Comparison of ENCODE assay signal across 10 cellular contexts in the genomic region with DNA sequence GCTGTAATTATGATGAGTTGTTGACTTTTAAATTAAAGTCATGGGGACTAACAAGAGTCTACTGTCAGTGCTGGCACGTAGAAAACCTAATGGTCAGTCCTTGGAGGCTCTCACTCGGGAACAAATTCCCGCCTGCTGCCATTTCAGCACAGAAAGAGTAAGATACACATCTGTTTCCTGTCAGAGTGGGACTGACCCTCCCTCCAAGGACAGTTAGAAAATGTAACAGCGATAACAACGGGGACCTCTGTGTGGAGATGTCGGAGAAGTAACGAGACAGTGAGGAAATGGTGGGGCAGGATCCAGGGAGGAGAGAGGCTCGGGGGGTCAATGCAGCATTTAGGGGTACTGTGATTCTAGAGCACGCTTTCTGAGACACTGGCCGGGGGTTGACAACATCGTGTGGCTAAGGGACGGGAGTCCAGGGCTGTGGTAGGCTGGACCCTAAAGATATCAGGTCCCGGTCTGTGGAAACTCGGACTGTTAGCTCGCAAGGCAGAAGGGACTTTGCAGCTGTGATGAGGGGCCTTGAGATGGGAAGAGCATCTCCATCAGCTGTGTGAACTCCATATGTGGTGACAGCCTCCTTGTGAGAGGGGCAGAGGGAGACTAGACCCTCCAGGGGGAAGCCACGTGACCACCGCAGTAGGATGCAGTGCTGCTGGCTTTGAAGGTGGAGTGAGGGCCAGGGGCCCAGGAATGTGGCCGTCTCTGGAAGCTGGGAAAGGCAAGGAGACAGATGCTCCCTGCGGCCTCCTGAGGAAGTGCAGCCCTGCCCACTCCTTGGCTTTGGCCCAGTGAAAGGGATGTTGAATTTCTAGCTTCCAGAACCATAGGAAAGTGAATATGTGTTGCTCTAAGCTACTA. TPM values are rescaled to one million over a fixed set of nuclear protein-coding genes. Genes with fewer than 3 reads are reported as not detected.
A peak's percentile ranks its signal among the peaks of the same experiment; 100 is the strongest.
DNase-seq lines count a peak whose midpoint lies in the region; ATAC-seq and TF ChIP-seq lines count a peak whose summit lies in the region.
"Had no signal": no experiment of that assay in that cellular context is flagged by ENCODE, and none has a peak within 500 bp of the region (broad histone marks: within the 10 kb centered on the region; RNA-seq: fewer than 3 reads in every experiment).

No MANE protein-coding gene starts in this region.

- no peak overlapping the region for H4K91ac ChIP-seq in trophoblast cell (ENCODE audit: low read depth, low read length)

- no peak overlapping the region for H3K23ac ChIP-seq in trophoblast cell (ENCODE audit: low read length)

- H3K18ac ChIP-seq in trophoblast cell (ENCODE audit: low read length) = no peak overlapping the region

- H2BK12ac ChIP-seq in trophoblast cell (ENCODE audit: low read length) = no peak overlapping the region

- no peak overlapping the region for H4K12ac ChIP-seq in trophoblast cell (ENCODE audit: low read depth, low read length)

- H3K9ac ChIP-seq in rectal smooth muscle tissue (ENCODE audit: low read length) = no peak overlapping the region
- H3K9ac ChIP-seq in trophoblast cell (ENCODE audit: low read length) = no peak overlapping the region

- H3K4ac ChIP-seq in trophoblast cell (ENCODE audit: low read depth, low read length) = no peak overlapping the region

- ATAC-seq in HG02571 (IDR thresholded peaks at IDR 0.05; ENCODE audit: unreplicated experiment) (no peak), GM21717 (IDR thresholded peaks at IDR 0.05; ENCODE audit: unreplicated experiment) (no peak), HG02678 (IDR thresholded peaks at IDR 0.05; ENCODE audit: unreplicated experiment) (no peak)
- ATAC-seq: activated CD4-positive, CD25-positive, alpha-beta regulatory T cell treated with anti-CD3 and anti-CD28 coated beads, Interleukin-2, amount 50 U/mL, for 24 hours had no signal

- no peak overlapping the region for H2AK5ac ChIP-seq in trophoblast cell (ENCODE audit: low read length)

- no peak overlapping the region for H2BK120ac ChIP-seq in trophoblast cell (ENCODE audit: insufficient read depth, low read length, poor library complexity)

- no peaks in the 10 kb centered on the region for H3K79me2 ChIP-seq in trophoblast cell (ENCODE audit: control insufficient read depth, insufficient read depth, low read length, poor library complexity)

- TF ChIP-seq CTCF in GM12864 (IDR thresholded peaks at IDR 0.05; ENCODE audit: low read depth, low read length, missing control alignments) = peak; percentile 60
- TF ChIP-seq CTCF in VCaP (conservative IDR thresholded peaks at IDR 0.05) = peak; percentile 25; the same call in 1 of the 2 replicates

- H3K79me1 ChIP-seq in trophoblast cell (ENCODE audit: low read length) = no peaks in the 10 kb centered on the region

- H3K27me3 ChIP-seq in rectal smooth muscle tissue (ENCODE audit: control insufficient read depth, insufficient read depth, low read length) (no peaks in the 10 kb centered on the region), trophoblast cell (ENCODE audit: insufficient read depth, low read length) (no peaks in the 10 kb centered on the region)

- DNase-seq in GM12864 (ENCODE audit: low read depth) = no peak
- DNase-seq in cardiac septum (ENCODE audit: low spot score) = peak; percentile 72
- no peak for DNase-seq in trophoblast cell
- DNase-seq: stimulated activated CD4-positive, alpha-beta T cell treated with anti-CD3 and anti-CD28 coated beads, Interleukin-2, amount 100 ng/mL, for 48 hours had no signal

- H3K14ac ChIP-seq in trophoblast cell (ENCODE audit: low read length) = no peak overlapping the region

- no peak overlapping the region for H3K4me3 ChIP-seq in GM12864 (ENCODE audit: low read depth, low read length)
- no peak overlapping the region for H3K4me3 ChIP-seq in rectal smooth muscle tissue (ENCODE audit: low read length)
- no peak overlapping the region for H3K4me3 ChIP-seq in trophoblast cell (ENCODE audit: low read depth, low read length)

- H3K36me3 ChIP-seq in rectal smooth muscle tissue (ENCODE audit: control insufficient read depth, insufficient read depth, low read length) = no peaks in the 10 kb centered on the region
- no peaks in the 10 kb centered on the region for H3K36me3 ChIP-seq in trophoblast cell (ENCODE audit: control insufficient read depth in 1 of 2, insufficient read depth in 2 of 2, low read length in 2 of 2)

- no CpG with 5 or more reads among the region's 19 CpGs for WGBS in trophoblast cell (ENCODE audit: extremely low coverage, insufficient coverage, insufficient read length)

- no peak overlapping the region for H3K27ac ChIP-seq in VCaP
- peak overlapping the region; percentile 54 for H3K27ac ChIP-seq in rectal smooth muscle tissue (ENCODE audit: low read depth, low read length)
- H3K27ac ChIP-seq in trophoblast cell (ENCODE audit: low read depth, low read length) = no peak overlapping the region

- intact Hi-C loops in cardiac septum (cut with DNase I) = loop anchor here (5.0 kb wide), 1 partner anchor 54 kb away; no protein-coding TSS in a partner anchor

- H2AFZ ChIP-seq in trophoblast cell (ENCODE audit: insufficient read depth, low read length, poor library complexity) = no peak overlapping the region

- H2BK5ac ChIP-seq in trophoblast cell (ENCODE audit: low read depth, low read length, poor library complexity) = no peak overlapping the region

- peaks cover 5% of the 10 kb centered on the region for H3K4me1 ChIP-seq in rectal smooth muscle tissue (ENCODE audit: control insufficient read depth, insufficient read depth, low read length)
- H3K4me1 ChIP-seq in trophoblast cell (ENCODE audit: control insufficient read depth in 1 of 2, insufficient read depth in 2 of 2, low read length in 2 of 2) = no peaks in the 10 kb centered on the region

- H3K4me2 ChIP-seq in trophoblast cell (ENCODE audit: low read length) = no peak overlapping the region

- H4K8ac ChIP-seq in trophoblast cell (ENCODE audit: low read depth, low read length) = no peak overlapping the region

- no peaks in the 10 kb centered on the region for H3K9me3 ChIP-seq in trophoblast cell (ENCODE audit: insufficient read depth, low read depth, low read length)

RNA-seq across cellular contexts. Expression of a gene that starts 35.8 kb away (rescaled TPM):
- 6.9 TPM for total RNA-seq in cardiac septum
- 0.14 and 0.26 TPM in 2 replicates for polyA plus RNA-seq in trophoblast cell (2013)
